Comparison of ENCODE assay signal across 23 cellular contexts in the genomic region with DNA sequence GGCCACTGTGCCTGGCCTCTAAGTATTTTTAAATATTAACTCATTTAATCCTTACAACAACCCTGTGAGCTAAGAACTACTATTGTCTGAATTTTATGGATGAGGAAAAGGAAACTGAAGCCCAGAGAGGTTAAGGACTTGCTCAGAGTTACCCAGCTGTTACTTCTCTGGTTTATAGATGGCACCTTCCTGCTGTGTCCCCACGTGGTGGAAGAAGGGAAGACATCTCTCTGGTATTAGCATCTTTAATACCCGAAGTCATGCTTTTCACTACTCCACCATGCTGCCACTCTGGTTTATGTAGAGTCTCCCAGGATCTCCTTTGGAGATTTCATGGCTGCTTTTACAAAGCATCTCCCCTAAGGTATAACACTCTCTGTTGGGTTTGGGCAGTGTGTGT.
DNase-seq lines count a peak whose midpoint lies in the region; ATAC-seq, FAIRE-seq and TF ChIP-seq lines count a peak whose summit lies in the region.
"Had no signal": no experiment of that assay in that cellular context is flagged by ENCODE, and none has a peak within 500 bp of the region (broad histone marks: within the 10 kb centered on the region; RNA-seq: fewer than 3 reads in every experiment).

No MANE protein-coding gene starts in this region.

- H3K27ac ChIP-seq in K562 (ENCODE audit: extremely low read depth, low read depth, low read length): no peak overlapping the region
- H3K27ac ChIP-seq: body of pancreas, transverse colon had no signal

- FAIRE-seq in K562 (lab: Jason Lieb, UNC): peak; percentile 51
- FAIRE-seq: endometrium had no signal

- H3K9ac ChIP-seq in K562 (ENCODE audit: insufficient read depth in 1 of 2, low read depth in 2 of 2, low read length in 2 of 2): no peak overlapping the region

- no peaks in the 10 kb centered on the region for H3K79me2 ChIP-seq in K562 (ENCODE audit: control insufficient read depth, insufficient read depth, low read length)

- no peak overlapping the region for H3K4me2 ChIP-seq in K562 (ENCODE audit: insufficient read depth, low read length)
- H3K4me2 ChIP-seq: GM23338 had no signal

- CTCF ChIA-PET in K562 (lab: Yijun Ruan, JAX; ENCODE audit: low intra/inter-chr PET ratio): no interaction called here

- peaks cover 8% of the 10 kb centered on the region for H3K4me1 Mint-ChIP-seq in osteocyte (ENCODE audit: unreplicated experiment)

- peak; percentile 74 for ATAC-seq in K562
- ATAC-seq: body of pancreas, GM23338, sciatic nerve, WTC11 had no signal

- no peaks in the 10 kb centered on the region for H4K20me1 ChIP-seq in K562 (replicated peaks; ENCODE audit: control insufficient read depth, insufficient read depth, low read length)

- no peak for TF ChIP-seq EP300 in K562 (IDR thresholded peaks at IDR 0.05; ENCODE audit: low read length)

- intact Hi-C loops in K562 (cut with micrococcal nuclease): loop anchor here (10.0 kb wide), 1 partner anchor 203 kb away; no protein-coding TSS in a partner anchor

- no peaks in the 10 kb centered on the region for H3K36me3 ChIP-seq in K562 (ENCODE audit: control insufficient read depth, insufficient read depth, low read length)
- H3K36me3 ChIP-seq: transverse colon had no signal

- peak in 1 of 2 experiments; percentile 15; a peak in 1 of 4 replicates for TF ChIP-seq RAD21 in K562 (CRISPR knock-in tag; conservative IDR thresholded peaks at IDR 0.05 in 1 of 2, IDR thresholded peaks at IDR 0.05 in 1 of 2)

- H3K36me3 Mint-ChIP-seq in osteocyte (ENCODE audit: unreplicated experiment): no peaks in the 10 kb centered on the region
- H3K36me3 Mint-ChIP-seq: CD4-positive, CD25-positive, alpha-beta regulatory T cell; WTC11 had no signal

- no peak for TF ChIP-seq POLR2A in K562 (conservative IDR thresholded peaks at IDR 0.05)

- H3K27me3 ChIP-seq in K562 (ENCODE audit: control insufficient read depth in 2 of 2, insufficient read depth in 2 of 2, low read length in 2 of 2): peaks cover 14 to 25% of the 10 kb centered on the region in 2 experiments
- H3K27me3 ChIP-seq: body of pancreas, transverse colon had no signal

- no peaks in the 10 kb centered on the region; a peak in 1 of 5 replicates for H3K4me1 ChIP-seq in K562 (replicated peaks in 1 of 2; ENCODE audit: control insufficient read depth in 2 of 2, insufficient read depth in 2 of 2, low read length in 2 of 2)

- peaks cover 26% of the 10 kb centered on the region for H3K27me3 Mint-ChIP-seq in osteocyte (ENCODE audit: unreplicated experiment)

- H3K4me3 ChIP-seq in K562: no peak overlapping the region
- H3K4me3 ChIP-seq: body of pancreas, GM23338, transverse colon had no signal

- H3K9me1 ChIP-seq in K562 (ENCODE audit: control insufficient read depth, insufficient read depth, low read length): no peaks in the 10 kb centered on the region

- peaks cover 3% of the 10 kb centered on the region for H3K9me3 Mint-ChIP-seq in osteocyte (ENCODE audit: unreplicated experiment)
- H3K9me3 Mint-ChIP-seq: GM23338 had no signal

- H3K27ac Mint-ChIP-seq in osteocyte (ENCODE audit: unreplicated experiment): no peak overlapping the region
- H3K27ac Mint-ChIP-seq: CD4-positive, CD25-positive, alpha-beta regulatory T cell; GM23338; nephron; WTC11 had no signal

- no TSS peak for BruUV-seq in K562 (replicated peaks; lab: Mats Ljungman, UMichigan)

- POLR2A ChIA-PET in K562 (lab: Yijun Ruan, JAX): interaction anchor here (0.8 kb wide), 1 partner anchor 63 kb away, joined by 4 read pairs; no protein-coding TSS in a partner anchor

- no peak overlapping the region for H3K4me3 Mint-ChIP-seq in osteocyte (ENCODE audit: unreplicated experiment)
- H3K4me3 Mint-ChIP-seq: CD4-positive, CD25-positive, alpha-beta regulatory T cell; GM23338; nephron; WTC11 had no signal

- no peaks in the 10 kb centered on the region for H3K9me3 ChIP-seq in K562 (replicated peaks; ENCODE audit: control insufficient read depth, insufficient read depth, low read depth, low read length)
- H3K9me3 ChIP-seq: body of pancreas, transverse colon had no signal

- 0% methylated on average over 2 of the region's 2 CpGs for WGBS in K562 (ENCODE audit: insufficient coverage, low coverage, missing lambda C conversion rate)

- in situ Hi-C loops in K562 (cut with MboI): no loop called here

- DNase-seq in NCI-H82 (lab: John Stamatoyannopoulos, UW): peak; percentile 1
- no peak for DNase-seq in NCI-H82 treated with DMSO at 0.1 percent for 48 hours (lab: John Stamatoyannopoulos, UW; ENCODE audit: unreplicated experiment)
- DNase-seq in HT-29 (ENCODE audit: low spot score): peak; percentile 18
- no peak for DNase-seq in K562 (ENCODE audit: extremely low read depth in 1 of 4, low spot score in 3 of 4)
- peak; percentile 27 for DNase-seq in osteocyte (ENCODE audit: extremely low spot score, unreplicated experiment)
- no peak for DNase-seq in SIG-M5 (lab: John Stamatoyannopoulos, UW)
- DNase-seq in hypothalamus (lab: John Stamatoyannopoulos, UW): no peak
- no peak for DNase-seq in GDM1 (lab: John Stamatoyannopoulos, UW)
- DNase-seq: activated CD4-positive, alpha-beta T cell treated with anti-CD3 and anti-CD28 coated beads, Interleukin-2, amount 50 U/mL, for 4 hours; activated effector memory CD4-positive, alpha-beta T cell treated with anti-CD3 and anti-CD28 coated beads, Interleukin-2, amount 50 U/mL, for 16 hours; body of pancreas; CD4-positive, CD25-positive, alpha-beta regulatory T cell; cortex of kidney; NCI-H146; NCI-H510A treated with DMSO at 0.1 percent for 48 hours; posterior cingulate gyrus; T-helper 9 cell; transverse colon had no signal

- TF ChIP-seq CTCF in K562 (IDR thresholded peaks at IDR 0.05 in 2 of 3, conservative IDR thresholded peaks at IDR 0.05 in 1 of 3; ENCODE audit: insufficient read depth in 2 of 3, low read depth in 1 of 3, low read length in 3 of 3) (peak; percentile 22 to 33 (median 26); a peak in 3 of 6 replicates), osteocyte (IDR thresholded peaks at IDR 0.05) (no peak)

- no peak overlapping the region for H2AFZ ChIP-seq in K562 (ENCODE audit: low read depth, low read length)
- H2AFZ ChIP-seq: GM23338 had no signal

TF ChIP-seq in K562, 482 proteins besides CTCF, POLR2A, EP300 and RAD21:
- TF ChIP-seq RBM25 (IDR thresholded peaks at IDR 0.05; ENCODE audit: low read depth, low read length, severe bottlenecking) (peak; percentile 18), ZFP36 (IDR thresholded peaks at IDR 0.05; ENCODE audit: low read depth, low read length, partially characterized antibody) (peak; percentile 49), ZNF140 (CRISPR knock-in tag; IDR thresholded peaks at IDR 0.05) (no peak)

Comparison
In these comparisons a context has a peak if more than half of its experiments do, and no peak if none do; other contexts are left out.
1. DNase-seq: peak in NCI-H82 (single experiment), HT-29 (single experiment) and osteocyte (single experiment); none in NCI-H82 treated with DMSO at 0.1 percent for 48 hours (single experiment), K562 (0 of 4), SIG-M5 (single experiment), hypothalamus (0 of 51) and GDM1 (single experiment).